Comparison of ENCODE assay signal across 10 cellular contexts in genomic region chr6:84349542-84349941, GRCh38.
"Had no signal": no experiment of that assay in that cellular context is flagged by ENCODE, and none has a peak within 500 bp of the region (broad histone marks: within the 10 kb centered on the region; RNA-seq: fewer than 3 reads in every experiment).

No MANE protein-coding gene starts in this region.

- ATAC-seq: HCT116 had no signal

- H3K4me1 ChIP-seq: HAP-1 had no signal

- H3K4me3 ChIP-seq: GM23248, HAP-1 had no signal

- H3K27ac Mint-ChIP-seq: HFFc6, IgD-negative memory B cell had no signal

- H3K4me3 Mint-ChIP-seq: HFFc6, IgD-negative memory B cell had no signal

- H3K36me3 ChIP-seq: HAP-1 had no signal

- H3K9me3 ChIP-seq: HAP-1 had no signal

- H3K4me1 Mint-ChIP-seq: IgD-negative memory B cell had no signal

- DNase-seq: GOT3, H7, HFFc6, KBM-7 had no signal

- H3K27me3 Mint-ChIP-seq: IgD-negative memory B cell had no signal

- H3K9me3 Mint-ChIP-seq: HFFc6 had no signal

- H3K27ac ChIP-seq: GM23248, HL-60, KMS-11 had no signal
